Comparison of ENCODE assay signal across 1 cellular context in the genomic region with DNA sequence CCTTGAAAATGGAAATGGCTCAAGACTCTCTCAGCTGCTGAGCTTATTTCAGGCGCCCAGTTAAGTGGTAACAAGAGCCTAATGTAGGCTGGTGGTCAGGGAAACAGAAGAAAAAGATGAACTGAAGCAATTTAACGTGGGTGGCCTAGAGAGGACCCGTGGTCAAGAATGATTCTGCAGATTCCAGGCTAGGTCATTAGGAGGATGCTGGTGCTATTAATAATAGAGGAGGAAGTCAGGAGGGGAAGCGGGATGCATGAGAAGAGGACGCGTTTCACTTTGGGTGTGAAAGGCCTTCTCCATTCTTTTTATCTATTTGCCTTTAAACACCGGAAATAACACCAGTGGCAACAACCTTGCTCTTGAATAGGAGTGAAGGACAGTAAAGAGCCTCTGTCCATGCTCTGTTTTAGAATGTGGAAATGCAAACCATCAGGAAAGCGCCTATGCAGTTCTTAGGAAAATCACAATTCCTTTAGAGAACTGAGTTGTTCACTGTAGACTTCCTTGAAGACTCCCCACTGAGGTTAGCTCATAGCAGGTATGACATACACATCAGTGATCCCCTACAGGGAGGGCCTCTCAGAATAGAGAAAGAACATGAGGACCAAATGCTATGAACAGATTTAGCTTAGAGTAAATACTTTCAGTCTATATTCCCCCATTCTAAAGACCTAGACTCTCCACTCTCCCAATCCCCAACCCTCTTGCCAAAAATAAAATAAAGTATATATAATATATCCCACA.
TF ChIP-seq lines count a peak whose summit lies in the region.

No MANE protein-coding gene starts in this region.

TF ChIP-seq in GM12878, 131 proteins besides CTCF, POLR2A, EP300 and RAD21 (continued from another document and continues in another):
- TF ChIP-seq, protein P1, sequence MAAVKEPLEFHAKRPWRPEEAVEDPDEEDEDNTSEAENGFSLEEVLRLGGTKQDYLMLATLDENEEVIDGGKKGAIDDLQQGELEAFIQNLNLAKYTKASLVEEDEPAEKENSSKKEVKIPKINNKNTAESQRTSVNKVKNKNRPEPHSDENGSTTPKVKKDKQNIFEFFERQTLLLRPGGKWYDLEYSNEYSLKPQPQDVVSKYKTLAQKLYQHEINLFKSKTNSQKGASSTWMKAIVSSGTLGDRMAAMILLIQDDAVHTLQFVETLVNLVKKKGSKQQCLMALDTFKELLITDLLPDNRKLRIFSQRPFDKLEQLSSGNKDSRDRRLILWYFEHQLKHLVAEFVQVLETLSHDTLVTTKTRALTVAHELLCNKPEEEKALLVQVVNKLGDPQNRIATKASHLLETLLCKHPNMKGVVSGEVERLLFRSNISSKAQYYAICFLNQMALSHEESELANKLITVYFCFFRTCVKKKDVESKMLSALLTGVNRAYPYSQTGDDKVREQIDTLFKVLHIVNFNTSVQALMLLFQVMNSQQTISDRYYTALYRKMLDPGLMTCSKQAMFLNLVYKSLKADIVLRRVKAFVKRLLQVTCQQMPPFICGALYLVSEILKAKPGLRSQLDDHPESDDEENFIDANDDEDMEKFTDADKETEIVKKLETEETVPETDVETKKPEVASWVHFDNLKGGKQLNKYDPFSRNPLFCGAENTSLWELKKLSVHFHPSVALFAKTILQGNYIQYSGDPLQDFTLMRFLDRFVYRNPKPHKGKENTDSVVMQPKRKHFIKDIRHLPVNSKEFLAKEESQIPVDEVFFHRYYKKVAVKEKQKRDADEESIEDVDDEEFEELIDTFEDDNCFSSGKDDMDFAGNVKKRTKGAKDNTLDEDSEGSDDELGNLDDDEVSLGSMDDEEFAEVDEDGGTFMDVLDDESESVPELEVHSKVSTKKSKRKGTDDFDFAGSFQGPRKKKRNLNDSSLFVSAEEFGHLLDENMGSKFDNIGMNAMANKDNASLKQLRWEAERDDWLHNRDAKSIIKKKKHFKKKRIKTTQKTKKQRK (IDR thresholded peaks at IDR 0.05; ENCODE audit: low read depth, low read length), result no peak
- peak; percentile 80 for TF ChIP-seq SPI1 (IDR thresholded peaks at IDR 0.05; ENCODE audit: borderline replicate concordance, insufficient read depth, low read depth, low read length)
- peak; percentile 79 for TF ChIP-seq EED (IDR thresholded peaks at IDR 0.05; ENCODE audit: low read depth)
- TF ChIP-seq CBFB (IDR thresholded peaks at IDR 0.05; ENCODE audit: low read depth), result no peak
- TF ChIP-seq IRF5 (IDR thresholded peaks at IDR 0.05; ENCODE audit: borderline replicate concordance), result no peak
- TF ChIP-seq BMI1 (IDR thresholded peaks at IDR 0.05; ENCODE audit: borderline replicate concordance), result no peak
- TF ChIP-seq FOXM1 (IDR thresholded peaks at IDR 0.05; ENCODE audit: low read depth, low read length), result peak; percentile 38; the same call in 1 of the 2 replicates
- TF ChIP-seq RUNX3 (IDR thresholded peaks at IDR 0.05; ENCODE audit: low read length), result peak; percentile 75
- TF ChIP-seq, protein P2, sequence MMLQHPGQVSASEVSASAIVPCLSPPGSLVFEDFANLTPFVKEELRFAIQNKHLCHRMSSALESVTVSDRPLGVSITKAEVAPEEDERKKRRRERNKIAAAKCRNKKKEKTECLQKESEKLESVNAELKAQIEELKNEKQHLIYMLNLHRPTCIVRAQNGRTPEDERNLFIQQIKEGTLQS (IDR thresholded peaks at IDR 0.05; ENCODE audit: borderline replicate concordance, extremely low read depth, low read depth, low read length), result no peak
- no peak for TF ChIP-seq STAT1 (conservative IDR thresholded peaks at IDR 0.05)
- TF ChIP-seq MEF2B (IDR thresholded peaks at IDR 0.05; ENCODE audit: partially characterized antibody, poor library complexity, severe bottlenecking), result peak; percentile 18
- TF ChIP-seq, protein P3, sequence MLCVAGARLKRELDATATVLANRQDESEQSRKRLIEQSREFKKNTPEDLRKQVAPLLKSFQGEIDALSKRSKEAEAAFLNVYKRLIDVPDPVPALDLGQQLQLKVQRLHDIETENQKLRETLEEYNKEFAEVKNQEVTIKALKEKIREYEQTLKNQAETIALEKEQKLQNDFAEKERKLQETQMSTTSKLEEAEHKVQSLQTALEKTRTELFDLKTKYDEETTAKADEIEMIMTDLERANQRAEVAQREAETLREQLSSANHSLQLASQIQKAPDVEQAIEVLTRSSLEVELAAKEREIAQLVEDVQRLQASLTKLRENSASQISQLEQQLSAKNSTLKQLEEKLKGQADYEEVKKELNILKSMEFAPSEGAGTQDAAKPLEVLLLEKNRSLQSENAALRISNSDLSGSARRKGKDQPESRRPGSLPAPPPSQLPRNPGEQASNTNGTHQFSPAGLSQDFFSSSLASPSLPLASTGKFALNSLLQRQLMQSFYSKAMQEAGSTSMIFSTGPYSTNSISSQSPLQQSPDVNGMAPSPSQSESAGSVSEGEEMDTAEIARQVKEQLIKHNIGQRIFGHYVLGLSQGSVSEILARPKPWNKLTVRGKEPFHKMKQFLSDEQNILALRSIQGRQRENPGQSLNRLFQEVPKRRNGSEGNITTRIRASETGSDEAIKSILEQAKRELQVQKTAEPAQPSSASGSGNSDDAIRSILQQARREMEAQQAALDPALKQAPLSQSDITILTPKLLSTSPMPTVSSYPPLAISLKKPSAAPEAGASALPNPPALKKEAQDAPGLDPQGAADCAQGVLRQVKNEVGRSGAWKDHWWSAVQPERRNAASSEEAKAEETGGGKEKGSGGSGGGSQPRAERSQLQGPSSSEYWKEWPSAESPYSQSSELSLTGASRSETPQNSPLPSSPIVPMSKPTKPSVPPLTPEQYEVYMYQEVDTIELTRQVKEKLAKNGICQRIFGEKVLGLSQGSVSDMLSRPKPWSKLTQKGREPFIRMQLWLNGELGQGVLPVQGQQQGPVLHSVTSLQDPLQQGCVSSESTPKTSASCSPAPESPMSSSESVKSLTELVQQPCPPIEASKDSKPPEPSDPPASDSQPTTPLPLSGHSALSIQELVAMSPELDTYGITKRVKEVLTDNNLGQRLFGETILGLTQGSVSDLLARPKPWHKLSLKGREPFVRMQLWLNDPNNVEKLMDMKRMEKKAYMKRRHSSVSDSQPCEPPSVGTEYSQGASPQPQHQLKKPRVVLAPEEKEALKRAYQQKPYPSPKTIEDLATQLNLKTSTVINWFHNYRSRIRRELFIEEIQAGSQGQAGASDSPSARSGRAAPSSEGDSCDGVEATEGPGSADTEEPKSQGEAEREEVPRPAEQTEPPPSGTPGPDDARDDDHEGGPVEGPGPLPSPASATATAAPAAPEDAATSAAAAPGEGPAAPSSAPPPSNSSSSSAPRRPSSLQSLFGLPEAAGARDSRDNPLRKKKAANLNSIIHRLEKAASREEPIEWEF (IDR thresholded peaks at IDR 0.05; ENCODE audit: insufficient replicate concordance, low read depth, low read length), result no peak
- no peak for TF ChIP-seq ETV6 (conservative IDR thresholded peaks at IDR 0.05 in 1 of 2, IDR thresholded peaks at IDR 0.05 in 1 of 2; ENCODE audit: borderline replicate concordance in 1 of 2, low read depth in 1 of 2)
- no peak for TF ChIP-seq ZNF217 (IDR thresholded peaks at IDR 0.05)
- TF ChIP-seq ATF7 (IDR thresholded peaks at IDR 0.05; ENCODE audit: low read depth), result no peak
- TF ChIP-seq, protein P4, sequence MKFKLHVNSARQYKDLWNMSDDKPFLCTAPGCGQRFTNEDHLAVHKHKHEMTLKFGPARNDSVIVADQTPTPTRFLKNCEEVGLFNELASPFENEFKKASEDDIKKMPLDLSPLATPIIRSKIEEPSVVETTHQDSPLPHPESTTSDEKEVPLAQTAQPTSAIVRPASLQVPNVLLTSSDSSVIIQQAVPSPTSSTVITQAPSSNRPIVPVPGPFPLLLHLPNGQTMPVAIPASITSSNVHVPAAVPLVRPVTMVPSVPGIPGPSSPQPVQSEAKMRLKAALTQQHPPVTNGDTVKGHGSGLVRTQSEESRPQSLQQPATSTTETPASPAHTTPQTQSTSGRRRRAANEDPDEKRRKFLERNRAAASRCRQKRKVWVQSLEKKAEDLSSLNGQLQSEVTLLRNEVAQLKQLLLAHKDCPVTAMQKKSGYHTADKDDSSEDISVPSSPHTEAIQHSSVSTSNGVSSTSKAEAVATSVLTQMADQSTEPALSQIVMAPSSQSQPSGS (IDR thresholded peaks at IDR 0.05; ENCODE audit: low read length), result peak; percentile 53; the same call in 1 of the 2 replicates
- peak; percentile 72 for TF ChIP-seq IKZF1 (conservative IDR thresholded peaks at IDR 0.05)
- TF ChIP-seq ZBTB33 (IDR thresholded peaks at IDR 0.05), result no peak
- TF ChIP-seq SIN3A (IDR thresholded peaks at IDR 0.05; ENCODE audit: low read depth, low read length), result no peak
- TF ChIP-seq MTA2 (IDR thresholded peaks at IDR 0.05; ENCODE audit: low read depth), result 0 out of 2 replicates have a peak, but pooled peaks have one; percentile 23
- no peak for TF ChIP-seq BCLAF1 (IDR thresholded peaks at IDR 0.05)
- TF ChIP-seq NFYA (IDR thresholded peaks at IDR 0.05; ENCODE audit: borderline replicate concordance, low read depth, low read length), result no peak
- TF ChIP-seq HSF1 (IDR thresholded peaks at IDR 0.05; ENCODE audit: low read depth, low read length), result no peak
- TF ChIP-seq GABPA (IDR thresholded peaks at IDR 0.05; ENCODE audit: low read depth), result no peak
- no peak for TF ChIP-seq PML (IDR thresholded peaks at IDR 0.05; ENCODE audit: low read length)
- no peak for TF ChIP-seq NKRF (conservative IDR thresholded peaks at IDR 0.05)
